Comparison of ENCODE assay signal across 1 cellular context in the genomic region with DNA sequence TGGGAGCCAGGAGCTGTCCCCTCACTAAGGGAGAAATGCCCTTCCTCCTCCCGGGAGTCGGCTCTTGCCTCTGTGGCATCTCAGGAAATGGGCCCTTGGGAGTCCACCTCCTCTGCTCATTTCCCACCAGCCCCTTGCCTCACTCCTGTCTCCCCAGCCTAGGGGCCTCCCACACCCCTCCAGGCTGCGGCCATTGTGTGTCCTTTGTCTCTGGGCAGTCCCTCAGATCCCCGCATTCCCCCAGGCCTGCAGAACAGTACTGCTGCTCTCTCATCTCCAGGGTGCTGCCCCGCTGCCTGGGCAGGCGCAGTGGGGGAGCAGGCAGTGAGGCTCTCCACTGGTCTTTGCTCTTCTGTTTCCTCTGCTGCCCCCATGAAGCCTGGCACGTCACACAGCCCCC.
TF ChIP-seq lines count a peak whose summit lies in the region.

No MANE protein-coding gene starts in this region.

TF ChIP-seq in H1, 55 proteins besides CTCF, POLR2A, EP300 and RAD21:
- no peak for TF ChIP-seq BRCA1 (IDR thresholded peaks at IDR 0.05; ENCODE audit: low read depth, low read length)
- no peak for TF ChIP-seq CTBP2 (IDR thresholded peaks at IDR 0.05; ENCODE audit: borderline replicate concordance, insufficient read depth, insufficient read length, low read length)
- 0 out of 2 replicates have a peak, but pooled peaks have one; percentile 15 for TF ChIP-seq YY1 (IDR thresholded peaks at IDR 0.05; ENCODE audit: low read depth, low read length)
TF ChIP-seq in H1: peak in this region for 1.
